In the genomic region with DNA sequence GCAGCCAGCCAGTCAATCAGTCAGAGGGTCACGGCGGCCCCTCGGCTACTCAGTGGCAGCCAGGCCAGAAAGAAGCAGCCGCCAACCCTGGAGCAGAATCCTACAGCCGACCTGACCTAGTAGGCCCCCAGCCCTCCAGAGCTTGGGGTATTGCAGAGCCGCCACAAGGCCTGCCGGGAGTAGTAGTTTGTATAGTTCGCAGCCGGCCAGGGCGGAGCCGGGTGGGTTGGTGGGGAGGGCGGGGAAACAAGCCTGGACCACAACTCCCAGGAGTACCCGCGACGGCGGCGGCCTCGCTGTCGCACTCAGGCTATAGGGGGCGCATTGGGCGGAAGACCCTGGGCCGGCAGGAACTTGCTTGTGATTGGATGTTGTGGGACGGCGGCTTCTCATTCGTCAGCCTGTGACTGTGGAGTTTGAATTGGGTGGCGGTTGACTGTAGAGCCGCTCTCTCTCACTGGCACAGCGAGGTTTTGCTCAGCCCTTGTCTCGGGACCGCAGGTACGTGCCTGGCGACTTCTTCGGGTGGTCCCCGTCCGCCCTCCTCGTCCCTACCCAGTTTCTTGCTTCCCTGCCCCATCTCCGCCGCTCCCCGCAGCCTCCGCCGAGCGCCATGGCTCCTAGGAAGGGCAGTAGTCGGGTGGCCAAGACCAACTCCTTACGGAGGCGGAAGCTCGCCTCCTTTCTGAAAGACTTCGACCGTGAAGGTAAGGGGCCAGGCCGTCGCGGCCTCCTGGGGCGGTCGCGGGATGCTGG, we compare ENCODE assay signal across 8 cellular contexts. TPM values are rescaled to one million over a fixed set of nuclear protein-coding genes. Genes with fewer than 3 reads are reported as not detected.
DNase-seq lines count a peak whose midpoint lies in the region; ATAC-seq, FAIRE-seq and TF ChIP-seq lines count a peak whose summit lies in the region.

Gene CDCA8, plus strand, starts transcription at position 439 of the 756 bp plus-strand sequence. Its CDS starts 175 bp downstream, at position 614.

- under 1% methylated on average over 48 of the region's 54 CpGs for WGBS in smooth muscle cell (ENCODE audit: low lambda C conversion rate)

- peak within 1 kb of the TSS; percentile 99 for H3K4me3 ChIP-seq in AG09309 (ENCODE audit: control insufficient read depth, low read depth, low read length)
- peak within 1 kb of the TSS; percentile 91 for H3K4me3 ChIP-seq in WI38 (ENCODE audit: low read depth, low read length)
- H3K4me3 ChIP-seq in bronchial epithelial cell (ENCODE audit: low read depth, low read length), result peak within 1 kb of the TSS; percentile 83
- H3K4me3 ChIP-seq in smooth muscle cell, result peak within 1 kb of the TSS; percentile 78

- H3K9me3 ChIP-seq in smooth muscle cell (replicated peaks; ENCODE audit: low read depth), result no peaks in the 10 kb centered on the region

- H3K4me1 ChIP-seq in smooth muscle cell (ENCODE audit: low read depth), result peaks cover 7% of the 10 kb centered on the region

- TF ChIP-seq CTCF in AG09309 (IDR thresholded peaks at IDR 0.05; ENCODE audit: control insufficient read depth, insufficient read depth, low read depth, low read length, missing control alignments) (peak; percentile 72), WI38 (IDR thresholded peaks at IDR 0.05; ENCODE audit: low read depth, low read length) (peak; percentile 47), bronchial epithelial cell (IDR thresholded peaks at IDR 0.05; ENCODE audit: insufficient read depth, low read length, severe bottlenecking) (peak; percentile 84), smooth muscle cell (IDR thresholded peaks at IDR 0.05; ENCODE audit: borderline replicate concordance, insufficient read depth, poor library complexity, severe bottlenecking) (peak; percentile 61)

- peak; percentile 81 for ATAC-seq in GM18909 (IDR thresholded peaks at IDR 0.05; ENCODE audit: poor library complexity, unreplicated experiment)
- peak; percentile 82 for ATAC-seq in HG03175 (IDR thresholded peaks at IDR 0.05; ENCODE audit: unreplicated experiment)

- H2AFZ ChIP-seq in smooth muscle cell (ENCODE audit: low read depth), result peak within 1 kb of the TSS; percentile 95

- H3K36me3 ChIP-seq in bronchial epithelial cell (ENCODE audit: control insufficient read depth, insufficient read depth, low read length), result peaks cover 2% of the 10 kb centered on the region
- H3K36me3 ChIP-seq in smooth muscle cell (ENCODE audit: low read depth), result no peaks in the 10 kb centered on the region

- H3K4me2 ChIP-seq in smooth muscle cell, result peak within 1 kb of the TSS; percentile 94

- peak; percentile 88 for DNase-seq in AG09309 (ENCODE audit: low read depth)
- DNase-seq in NCI-H2227 treated with DMSO at 0.1 percent for 48 hours (lab: John Stamatoyannopoulos, UW), result peak; percentile 99
- peak; percentile 94 for DNase-seq in bronchial epithelial cell (ENCODE audit: low read depth)
- peak; percentile 98 for DNase-seq in iPS-NIHi11 (ENCODE audit: low spot score)
- peak; percentile 92 for DNase-seq in smooth muscle cell (lab: John Stamatoyannopoulos, UW; ENCODE audit: unreplicated experiment)

- H3K27ac ChIP-seq in smooth muscle cell (ENCODE audit: low read depth), result peak within 1 kb of the TSS; percentile 30

- FAIRE-seq in bronchial epithelial cell (lab: Jason Lieb, UNC), result no peak

- H3K27me3 ChIP-seq in bronchial epithelial cell (ENCODE audit: control insufficient read depth, insufficient read depth, low read length) (no peaks in the 10 kb centered on the region), smooth muscle cell (ENCODE audit: low read depth) (no peaks in the 10 kb centered on the region)

- peak within 1 kb of the TSS; percentile 59 for H3K9ac ChIP-seq in smooth muscle cell (ENCODE audit: low read depth)

- H4K20me1 ChIP-seq in smooth muscle cell (ENCODE audit: low read depth), result no peaks in the 10 kb centered on the region

- H3F3A ChIP-seq in smooth muscle cell (ENCODE audit: low read depth), result no peaks in the 10 kb centered on the region

- peaks cover 25% of the 10 kb centered on the region for H3K79me2 ChIP-seq in smooth muscle cell (ENCODE audit: low read depth)

RNA-seq across cellular contexts. Expression of gene CDCA8, which starts in this region (rescaled TPM):
- total RNA-seq in bronchial epithelial cell, result 0.26 and 0.38 TPM in 2 replicates
- total RNA-seq in smooth muscle cell, result 2.4 and 5.4 TPM in 2 replicates
- 9.9 and 12.4 TPM in 2 replicates for polyA plus RNA-seq in smooth muscle cell

Comparison
In these comparisons a context has a peak if more than half of its experiments do, and no peak if none do; other contexts are left out.
1. Peak in every context shown above with its lines: DNase-seq, ATAC-seq, H3K4me3 ChIP-seq and H3K27ac ChIP-seq.
2. Peak in DNase-seq and H3K4me3 ChIP-seq in bronchial epithelial cell; RNA of the gene not detected or under 1 TPM.